ENCODE assay signal across 8 cellular contexts in genomic region chr5:72955143-72955767, GRCh38. TPM values are rescaled to one million over a fixed set of nuclear protein-coding genes. Genes with fewer than 3 reads are reported as not detected.
DNase-seq lines count a peak whose midpoint lies in the region; ATAC-seq and TF ChIP-seq lines count a peak whose summit lies in the region.

No MANE protein-coding gene starts in this region.

- no peaks in the 10 kb centered on the region for H3K27me3 ChIP-seq in stomach

- H3K4me1 ChIP-seq in ES-I3 (ENCODE audit: insufficient read depth, low read length) (no peaks in the 10 kb centered on the region; the same call in 1 of the 2 replicates), stomach (peaks cover 18 to 52% (median 29%) of the 10 kb centered on the region in 4 donors)

- H3K9ac ChIP-seq in ES-I3 (ENCODE audit: low read depth, low read length) = peak overlapping the region; percentile 97

- H3K9me3 ChIP-seq in ES-I3 (ENCODE audit: control insufficient read depth, insufficient read depth, low read length) (no peaks in the 10 kb centered on the region), stomach (no peaks in the 10 kb centered on the region)

- TF ChIP-seq POLR2A in stomach (IDR thresholded peaks at IDR 0.05) = no peak

- H3K9me3 Mint-ChIP-seq in IgD-negative memory B cell = no peaks in the 10 kb centered on the region
- H3K9me3 Mint-ChIP-seq in MCF 10A (ENCODE audit: unreplicated experiment) = no peaks in the 10 kb centered on the region

- H3K4me3 Mint-ChIP-seq in IgD-negative memory B cell (peak overlapping the region; percentile 91 to 98 (median 94)), MCF 10A (ENCODE audit: unreplicated experiment) (peak overlapping the region; percentile 86)

- H3K36me3 Mint-ChIP-seq in IgD-negative memory B cell (peaks cover 1% of the 10 kb centered on the region), MCF 10A (ENCODE audit: insufficient read depth, unreplicated experiment) (peaks cover 7% of the 10 kb centered on the region)

- H3K27me3 Mint-ChIP-seq in IgD-negative memory B cell (peaks cover 21% of the 10 kb centered on the region), MCF 10A (ENCODE audit: insufficient read depth, unreplicated experiment) (no peaks in the 10 kb centered on the region)

- peak overlapping the region; percentile 95 to 99 (median 98) for H3K27ac ChIP-seq in stomach

- no peak for TF ChIP-seq CTCF in MCF 10A (IDR thresholded peaks at IDR 0.05; ENCODE audit: unreplicated experiment)
- no peak for TF ChIP-seq CTCF in stomach (IDR thresholded peaks at IDR 0.05)

- H3K4me3 ChIP-seq in stomach = peak overlapping the region; percentile 90 to 97 (median 92)

- POLR2A ChIA-PET in MCF 10A (lab: Yijun Ruan, JAX) = interaction anchor here (0.5 to 5.2 kb wide), 24 partner anchors 11 to 635 kb away, joined by 3 to 48 read pairs (median 4); partner anchors contain the start of genes BTF3, FOXD1, MRPS27 and PTCD2

- BruUV-seq in MCF 10A (replicated peaks; lab: Mats Ljungman, UMichigan) = TSS peak; percentile 85

- in situ Hi-C loops in KBM-7 (cut with MboI; ENCODE audit: low pct_unique_long_range_greater_than_20kb, low sequenced_read_pairs) = no loop called here

- no peaks in the 10 kb centered on the region for H3K36me3 ChIP-seq in ES-I3 (ENCODE audit: insufficient read depth, low read length)
- H3K36me3 ChIP-seq in stomach = no peaks in the 10 kb centered on the region

- WGBS in stomach, 5 donors = 1 to 4% (median 1%) methylated on average over 13 to 33 of the region's 33 CpGs

- DNase-seq in MCF 10A (ENCODE audit: unreplicated experiment) (no peak), left lobe of liver (ENCODE audit: low spot score) (peak; percentile 85), stomach (peak; percentile 81), KBM-7 (no peak), NCI-H510A treated with DMSO at 0.1 percent for 48 hours (lab: John Stamatoyannopoulos, UW) (no peak)

- H3K27ac Mint-ChIP-seq in IgD-negative memory B cell = peak overlapping the region; percentile 73 to 95 (median 87)
- H3K27ac Mint-ChIP-seq in MCF 10A (ENCODE audit: low read depth, unreplicated experiment) = peak overlapping the region; percentile 99

- ATAC-seq in GM21619 (IDR thresholded peaks at IDR 0.05; ENCODE audit: unreplicated experiment) (peak; percentile 41), left lobe of liver (peak; percentile 72)

- intact Hi-C loops in MCF 10A (cut with micrococcal nuclease) (loop anchor here (5.0 to 10.0 kb wide), 2 partner anchors 107 to 500 kb away; no protein-coding TSS in a partner anchor), stomach (cut with DNase I; ENCODE audit: low total_unique reads) (no loop called here)

- CTCF ChIA-PET in MCF 10A (lab: Yijun Ruan, JAX) = interaction anchor here (0.6 to 2.0 kb wide), 9 partner anchors 29 to 1078 kb away, joined by 3 to 6 read pairs (median 3); no protein-coding TSS in a partner anchor

- TF ChIP-seq EP300 in stomach (IDR thresholded peaks at IDR 0.05) = no peak

- H3K4me1 Mint-ChIP-seq in IgD-negative memory B cell (peaks cover 11 to 16% (median 14%) of the 10 kb centered on the region in 3 donors), MCF 10A (ENCODE audit: insufficient read depth, unreplicated experiment) (peaks cover 46% of the 10 kb centered on the region)

RNA-seq across cellular contexts. Expression of gene FCHO2, which starts 0.6 kb away (rescaled TPM):
- polyA plus RNA-seq in IgD-negative memory B cell (1.3 TPM), stomach (10 to 100 TPM in 2 of 3 donors, 1 to 10 TPM in 1; 6.9 to 11.6 (median 10.2) TPM)
- total RNA-seq in MCF 10A (2022) (16.9 and 26.3 TPM in 2 replicates), left lobe of liver (9.4 TPM), stomach (10 to 100 TPM in 4 of 5 donors, 1 to 10 TPM in 1; 7.0 to 46.1 (median 18.1) TPM)

Comparison
In these comparisons a context has a peak if more than half of its experiments do, and no peak if none do; other contexts are left out.
1. DNase-seq: peak in left lobe of liver (single experiment) and stomach (single experiment); none in MCF 10A (single experiment), KBM-7 (single experiment) and NCI-H510A treated with DMSO at 0.1 percent for 48 hours (single experiment).